Comparison of ENCODE assay signal across 17 cellular contexts in genomic region chr21:39078322-39079065, GRCh38.
"Had no signal": no experiment of that assay in that cellular context is flagged by ENCODE, and none has a peak within 500 bp of the region (broad histone marks: within the 10 kb centered on the region; RNA-seq: fewer than 3 reads in every experiment).

No MANE protein-coding gene starts in this region.

- H3K4me3 ChIP-seq: esophagus muscularis mucosa, tibial nerve had no signal

- H3K27ac Mint-ChIP-seq: activated naive CD4-positive, alpha-beta T cell treated with anti-CD3 and anti-CD28 coated beads, Interleukin-2, amount 50 U/mL, for 72 hours; activated T-cell treated with anti-CD3 and anti-CD28 coated beads, Interleukin-2, amount 50 U/mL, for 72 hours; naive B cell; WTC11 had no signal

- H3K36me3 ChIP-seq: esophagus muscularis mucosa, tibial nerve had no signal

- H2AFZ ChIP-seq: parathyroid adenoma had no signal

- H3K9me3 ChIP-seq: tibial nerve had no signal

- H3K9ac ChIP-seq: parathyroid adenoma had no signal

- H3K27ac ChIP-seq: esophagus muscularis mucosa, parathyroid adenoma had no signal

- H3K4me1 Mint-ChIP-seq: naive B cell had no signal

- H3K27me3 ChIP-seq: tibial nerve had no signal

- H3K4me3 Mint-ChIP-seq: activated T-cell treated with anti-CD3 and anti-CD28 coated beads, Interleukin-2, amount 50 U/mL, for 72 hours; naive B cell; WTC11 had no signal

- H3K79me2 ChIP-seq: parathyroid adenoma had no signal

- ATAC-seq: activated naive CD4-positive, alpha-beta T cell treated with anti-CD3 and anti-CD28 coated beads, Interleukin-2, amount 50 U/mL, for 72 hours; activated T-cell treated with anti-CD3 and anti-CD28 coated beads, Interleukin-2, amount 50 U/mL, for 72 hours; left colon; WTC11 had no signal

- DNase-seq: activated CD4-positive, alpha-beta T cell treated with anti-CD3 and anti-CD28 coated beads for 4 hours; activated CD8-positive, alpha-beta memory T cell treated with anti-CD3 and anti-CD28 coated beads, Interleukin-2, amount 50 U/mL, for 48 hours; activated gamma-delta T cell; activated T-cell treated with anti-CD3 and anti-CD28 coated beads, Interleukin-2, amount 50 U/mL, for 72 hours; amniotic stem cell; effector CD4-positive, alpha-beta T cell; left colon; naive B cell; stimulated activated CD4-positive, alpha-beta T cell treated with anti-CD3 and anti-CD28 coated beads, Interleukin-4, amount 100 ng/mL, for 24 hours; stimulated activated naive CD4-positive, alpha-beta T cell; substantia nigra; T-helper 2 cell had no signal
